Comparison of ENCODE assay signal across 1 cellular context in the genomic region with DNA sequence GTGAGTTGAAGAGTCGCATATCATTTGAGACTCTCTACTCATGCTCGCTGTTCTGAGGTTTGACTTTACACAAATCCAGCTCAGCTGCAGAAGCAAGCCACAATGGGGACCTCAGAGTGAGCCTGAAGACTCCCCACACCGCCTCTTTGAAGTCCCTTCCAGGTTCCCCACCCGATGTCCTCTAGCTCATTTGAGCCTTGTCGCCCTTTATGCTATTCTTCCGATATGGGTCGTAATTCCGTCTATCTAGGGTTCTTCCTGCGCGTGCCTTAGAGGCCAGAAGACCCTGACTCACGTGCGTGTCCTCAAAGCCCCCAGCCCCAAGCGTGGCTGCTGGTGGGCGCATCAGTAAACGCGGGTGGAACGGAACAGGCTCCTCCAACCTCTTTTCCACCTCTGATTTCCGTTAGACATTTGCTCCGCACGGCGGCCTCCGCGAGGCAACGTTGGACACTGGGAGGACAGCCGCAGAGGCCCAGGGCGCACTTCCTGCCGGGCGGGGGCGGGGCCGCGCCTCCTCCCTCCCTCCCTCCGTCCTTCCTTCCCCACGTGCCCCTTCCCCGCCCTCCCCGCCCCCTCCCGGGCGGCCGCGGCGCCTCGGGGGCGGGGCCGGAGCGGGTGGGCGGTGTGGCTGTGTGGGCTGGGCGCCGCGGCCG.
TF ChIP-seq lines count a peak whose summit lies in the region.

A gene with protein sequence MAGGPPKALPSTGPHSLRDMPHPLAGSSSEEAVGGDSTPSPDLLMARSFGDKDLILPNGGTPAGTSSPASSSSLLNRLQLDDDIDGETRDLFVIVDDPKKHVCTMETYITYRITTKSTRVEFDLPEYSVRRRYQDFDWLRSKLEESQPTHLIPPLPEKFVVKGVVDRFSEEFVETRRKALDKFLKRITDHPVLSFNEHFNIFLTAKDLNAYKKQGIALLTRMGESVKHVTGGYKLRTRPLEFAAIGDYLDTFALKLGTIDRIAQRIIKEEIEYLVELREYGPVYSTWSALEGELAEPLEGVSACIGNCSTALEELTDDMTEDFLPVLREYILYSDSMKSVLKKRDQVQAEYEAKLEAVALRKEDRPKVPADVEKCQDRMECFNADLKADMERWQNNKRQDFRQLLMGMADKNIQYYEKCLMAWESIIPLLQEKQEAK (plus strand): TSS at position 650 of the 656 bp plus-strand sequence. CDS start 242 bp downstream, outside the sequence.

TF ChIP-seq in HEK293, 187 proteins besides CTCF, POLR2A, EP300 and RAD21 (continued from another document and continues in another):
- TF ChIP-seq, protein P1, sequence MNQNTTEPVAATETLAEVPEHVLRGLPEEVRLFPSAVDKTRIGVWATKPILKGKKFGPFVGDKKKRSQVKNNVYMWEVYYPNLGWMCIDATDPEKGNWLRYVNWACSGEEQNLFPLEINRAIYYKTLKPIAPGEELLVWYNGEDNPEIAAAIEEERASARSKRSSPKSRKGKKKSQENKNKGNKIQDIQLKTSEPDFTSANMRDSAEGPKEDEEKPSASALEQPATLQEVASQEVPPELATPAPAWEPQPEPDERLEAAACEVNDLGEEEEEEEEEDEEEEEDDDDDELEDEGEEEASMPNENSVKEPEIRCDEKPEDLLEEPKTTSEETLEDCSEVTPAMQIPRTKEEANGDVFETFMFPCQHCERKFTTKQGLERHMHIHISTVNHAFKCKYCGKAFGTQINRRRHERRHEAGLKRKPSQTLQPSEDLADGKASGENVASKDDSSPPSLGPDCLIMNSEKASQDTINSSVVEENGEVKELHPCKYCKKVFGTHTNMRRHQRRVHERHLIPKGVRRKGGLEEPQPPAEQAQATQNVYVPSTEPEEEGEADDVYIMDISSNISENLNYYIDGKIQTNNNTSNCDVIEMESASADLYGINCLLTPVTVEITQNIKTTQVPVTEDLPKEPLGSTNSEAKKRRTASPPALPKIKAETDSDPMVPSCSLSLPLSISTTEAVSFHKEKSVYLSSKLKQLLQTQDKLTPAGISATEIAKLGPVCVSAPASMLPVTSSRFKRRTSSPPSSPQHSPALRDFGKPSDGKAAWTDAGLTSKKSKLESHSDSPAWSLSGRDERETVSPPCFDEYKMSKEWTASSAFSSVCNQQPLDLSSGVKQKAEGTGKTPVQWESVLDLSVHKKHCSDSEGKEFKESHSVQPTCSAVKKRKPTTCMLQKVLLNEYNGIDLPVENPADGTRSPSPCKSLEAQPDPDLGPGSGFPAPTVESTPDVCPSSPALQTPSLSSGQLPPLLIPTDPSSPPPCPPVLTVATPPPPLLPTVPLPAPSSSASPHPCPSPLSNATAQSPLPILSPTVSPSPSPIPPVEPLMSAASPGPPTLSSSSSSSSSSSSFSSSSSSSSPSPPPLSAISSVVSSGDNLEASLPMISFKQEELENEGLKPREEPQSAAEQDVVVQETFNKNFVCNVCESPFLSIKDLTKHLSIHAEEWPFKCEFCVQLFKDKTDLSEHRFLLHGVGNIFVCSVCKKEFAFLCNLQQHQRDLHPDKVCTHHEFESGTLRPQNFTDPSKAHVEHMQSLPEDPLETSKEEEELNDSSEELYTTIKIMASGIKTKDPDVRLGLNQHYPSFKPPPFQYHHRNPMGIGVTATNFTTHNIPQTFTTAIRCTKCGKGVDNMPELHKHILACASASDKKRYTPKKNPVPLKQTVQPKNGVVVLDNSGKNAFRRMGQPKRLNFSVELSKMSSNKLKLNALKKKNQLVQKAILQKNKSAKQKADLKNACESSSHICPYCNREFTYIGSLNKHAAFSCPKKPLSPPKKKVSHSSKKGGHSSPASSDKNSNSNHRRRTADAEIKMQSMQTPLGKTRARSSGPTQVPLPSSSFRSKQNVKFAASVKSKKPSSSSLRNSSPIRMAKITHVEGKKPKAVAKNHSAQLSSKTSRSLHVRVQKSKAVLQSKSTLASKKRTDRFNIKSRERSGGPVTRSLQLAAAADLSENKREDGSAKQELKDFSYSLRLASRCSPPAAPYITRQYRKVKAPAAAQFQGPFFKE (tag by site-specific recombination; IDR thresholded peaks at IDR 0.05; ENCODE audit: borderline replicate concordance), result no peak
- TF ChIP-seq ZNF600 (tag by site-specific recombination; IDR thresholded peaks at IDR 0.05), result 0 out of 2 replicates have a peak, but pooled peaks have one; percentile 44
- TF ChIP-seq EGR2 (tag by site-specific recombination; IDR thresholded peaks at IDR 0.05; ENCODE audit: low read depth), result peak; percentile 49; the same call in 1 of the 2 replicates
- TF ChIP-seq, protein P2, sequence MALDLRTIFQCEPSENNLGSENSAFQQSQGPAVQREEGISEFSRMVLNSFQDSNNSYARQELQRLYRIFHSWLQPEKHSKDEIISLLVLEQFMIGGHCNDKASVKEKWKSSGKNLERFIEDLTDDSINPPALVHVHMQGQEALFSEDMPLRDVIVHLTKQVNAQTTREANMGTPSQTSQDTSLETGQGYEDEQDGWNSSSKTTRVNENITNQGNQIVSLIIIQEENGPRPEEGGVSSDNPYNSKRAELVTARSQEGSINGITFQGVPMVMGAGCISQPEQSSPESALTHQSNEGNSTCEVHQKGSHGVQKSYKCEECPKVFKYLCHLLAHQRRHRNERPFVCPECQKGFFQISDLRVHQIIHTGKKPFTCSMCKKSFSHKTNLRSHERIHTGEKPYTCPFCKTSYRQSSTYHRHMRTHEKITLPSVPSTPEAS (tag by site-specific recombination; IDR thresholded peaks at IDR 0.05), result no peak
- TF ChIP-seq PATZ1 (tag by site-specific recombination; IDR thresholded peaks at IDR 0.05), result peak; percentile 60; the same call in 1 of the 2 replicates
- no peak for TF ChIP-seq ZNF132 (tag by site-specific recombination; IDR thresholded peaks at IDR 0.05; ENCODE audit: borderline replicate concordance)
- TF ChIP-seq, protein P3, sequence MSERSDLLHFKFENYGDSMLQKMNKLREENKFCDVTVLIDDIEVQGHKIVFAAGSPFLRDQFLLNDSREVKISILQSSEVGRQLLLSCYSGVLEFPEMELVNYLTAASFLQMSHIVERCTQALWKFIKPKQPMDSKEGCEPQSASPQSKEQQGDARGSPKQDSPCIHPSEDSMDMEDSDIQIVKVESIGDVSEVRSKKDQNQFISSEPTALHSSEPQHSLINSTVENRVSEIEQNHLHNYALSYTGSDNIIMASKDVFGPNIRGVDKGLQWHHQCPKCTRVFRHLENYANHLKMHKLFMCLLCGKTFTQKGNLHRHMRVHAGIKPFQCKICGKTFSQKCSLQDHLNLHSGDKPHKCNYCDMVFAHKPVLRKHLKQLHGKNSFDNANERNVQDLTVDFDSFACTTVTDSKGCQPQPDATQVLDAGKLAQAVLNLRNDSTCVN (tag by site-specific recombination; optimal IDR thresholded peaks at IDR 0.05), result peak; percentile 60
- no peak for TF ChIP-seq ZNF26 (tag by site-specific recombination; IDR thresholded peaks at IDR 0.05)
- no peak for TF ChIP-seq GLI2 (tag by site-specific recombination; IDR thresholded peaks at IDR 0.05; ENCODE audit: borderline replicate concordance, low read depth)
- no peak for TF ChIP-seq FEZF1 (tag by site-specific recombination; IDR thresholded peaks at IDR 0.05)
- no peak for TF ChIP-seq ZNF433 (tag by site-specific recombination; IDR thresholded peaks at IDR 0.05; ENCODE audit: low read depth)
- TF ChIP-seq ZNF560 (tag by site-specific recombination; IDR thresholded peaks at IDR 0.05; ENCODE audit: borderline replicate concordance), result no peak
- TF ChIP-seq, protein P4, sequence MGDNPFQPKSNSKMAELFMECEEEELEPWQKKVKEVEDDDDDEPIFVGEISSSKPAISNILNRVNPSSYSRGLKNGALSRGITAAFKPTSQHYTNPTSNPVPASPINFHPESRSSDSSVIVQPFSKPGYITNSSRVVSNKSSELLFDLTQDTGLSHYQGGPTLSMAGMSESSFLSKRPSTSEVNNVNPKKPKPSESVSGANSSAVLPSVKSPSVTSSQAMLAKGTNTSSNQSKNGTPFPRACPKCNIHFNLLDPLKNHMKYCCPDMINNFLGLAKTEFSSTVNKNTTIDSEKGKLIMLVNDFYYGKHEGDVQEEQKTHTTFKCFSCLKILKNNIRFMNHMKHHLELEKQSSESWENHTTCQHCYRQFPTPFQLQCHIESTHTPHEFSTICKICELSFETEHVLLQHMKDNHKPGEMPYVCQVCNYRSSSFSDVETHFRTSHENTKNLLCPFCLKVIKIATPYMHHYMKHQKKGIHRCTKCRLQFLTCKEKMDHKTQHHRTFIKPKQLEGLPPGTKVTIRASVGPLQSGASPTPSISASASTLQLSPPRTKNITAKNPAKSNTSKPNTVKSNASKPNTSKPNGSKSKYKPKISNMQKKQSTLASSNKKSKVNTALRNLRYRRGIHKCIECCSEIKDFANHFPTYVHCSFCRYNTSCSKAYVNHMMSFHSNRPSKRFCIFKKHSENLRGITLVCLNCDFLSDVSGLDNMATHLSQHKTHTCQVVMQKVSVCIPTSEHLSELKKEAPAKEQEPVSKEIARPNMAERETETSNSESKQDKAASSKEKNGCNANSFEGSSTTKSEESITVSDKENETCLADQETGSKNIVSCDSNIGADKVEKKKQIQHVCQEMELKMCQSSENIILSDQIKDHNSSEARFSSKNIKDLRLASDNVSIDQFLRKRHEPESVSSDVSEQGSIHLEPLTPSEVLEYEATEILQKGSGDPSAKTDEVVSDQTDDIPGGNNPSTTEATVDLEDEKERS (tag by site-specific recombination; IDR thresholded peaks at IDR 0.05), result 0 out of 2 replicates have a peak, but pooled peaks have one; percentile 13
- TF ChIP-seq RBAK (tag by site-specific recombination; IDR thresholded peaks at IDR 0.05), result no peak
- TF ChIP-seq, protein P5, sequence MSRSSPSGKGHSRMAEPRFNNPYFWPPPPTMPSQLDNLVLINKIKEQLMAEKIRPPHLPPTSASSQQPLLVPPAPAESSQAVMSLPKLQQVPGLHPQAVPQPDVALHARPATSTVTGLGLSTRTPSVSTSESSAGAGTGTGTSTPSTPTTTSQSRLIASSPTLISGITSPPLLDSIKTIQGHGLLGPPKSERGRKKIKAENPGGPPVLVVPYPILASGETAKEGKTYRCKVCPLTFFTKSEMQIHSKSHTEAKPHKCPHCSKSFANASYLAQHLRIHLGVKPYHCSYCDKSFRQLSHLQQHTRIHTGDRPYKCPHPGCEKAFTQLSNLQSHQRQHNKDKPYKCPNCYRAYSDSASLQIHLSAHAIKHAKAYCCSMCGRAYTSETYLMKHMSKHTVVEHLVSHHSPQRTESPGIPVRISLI (tag by site-specific recombination; IDR thresholded peaks at IDR 0.05), result no peak
- peak; percentile 48; the same call in 1 of the 2 replicates for TF ChIP-seq ZNF629 (tag by site-specific recombination; IDR thresholded peaks at IDR 0.05)
- no peak for TF ChIP-seq ZNF830 (tag by site-specific recombination; IDR thresholded peaks at IDR 0.05; ENCODE audit: low read depth)
- no peak for TF ChIP-seq ZNF48 (tag by site-specific recombination; IDR thresholded peaks at IDR 0.05)
- TF ChIP-seq ZNF157 (tag by site-specific recombination; IDR thresholded peaks at IDR 0.05), result no peak
- TF ChIP-seq ZNF19 (tag by site-specific recombination; IDR thresholded peaks at IDR 0.05; ENCODE audit: low read depth), result no peak
- TF ChIP-seq KLF1 (tag by site-specific recombination; IDR thresholded peaks at IDR 0.05), result peak; percentile 38
- no peak for TF ChIP-seq SCRT1 (tag by site-specific recombination; IDR thresholded peaks at IDR 0.05; ENCODE audit: borderline replicate concordance)
- TF ChIP-seq ZNF521 (tag by site-specific recombination; IDR thresholded peaks at IDR 0.05), result no peak
- 0 out of 2 replicates have a peak, but pooled peaks have one; percentile 47 for TF ChIP-seq ZNF580 (tag by site-specific recombination; IDR thresholded peaks at IDR 0.05)
- TF ChIP-seq ZNF549 (tag by site-specific recombination; IDR thresholded peaks at IDR 0.05), result no peak
- peak; percentile 78 for TF ChIP-seq SP7 (tag by site-specific recombination; IDR thresholded peaks at IDR 0.05)
- 0 out of 2 replicates have a peak, but pooled peaks have one; percentile 38 for TF ChIP-seq ZBTB10 (tag by site-specific recombination; IDR thresholded peaks at IDR 0.05)
- no peak for TF ChIP-seq GLIS2 (tag by site-specific recombination; IDR thresholded peaks at IDR 0.05)
- TF ChIP-seq ZNF404 (tag by site-specific recombination; IDR thresholded peaks at IDR 0.05), result no peak
- peak; percentile 71 for TF ChIP-seq ZFHX2 (tag by site-specific recombination; conservative IDR thresholded peaks at IDR 0.05)
